In the genomic region with DNA sequence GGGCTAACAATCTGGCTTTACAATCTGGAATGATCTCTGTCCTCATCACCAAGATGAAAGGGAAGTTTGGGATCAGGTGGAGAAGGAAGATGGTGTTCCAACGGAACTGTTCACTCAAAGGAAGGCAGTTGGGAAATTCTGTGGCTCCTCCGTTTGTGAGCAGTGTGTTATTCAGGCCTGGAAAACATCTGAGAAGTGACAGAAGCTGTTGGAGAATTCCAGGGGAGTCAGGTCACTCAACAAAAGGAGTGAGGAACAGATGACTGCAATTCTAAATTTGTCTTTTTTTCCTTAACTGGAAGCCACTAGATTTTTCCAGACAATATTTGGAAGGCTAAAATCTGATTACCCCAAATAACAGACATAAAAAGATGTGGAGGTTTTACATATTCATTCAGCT, we compare ENCODE assay signal across 12 cellular contexts.
DNase-seq lines count a peak whose midpoint lies in the region; ATAC-seq and TF ChIP-seq lines count a peak whose summit lies in the region.
"Had no signal": no experiment of that assay in that cellular context is flagged by ENCODE, and none has a peak within 500 bp of the region (broad histone marks: within the 10 kb centered on the region; RNA-seq: fewer than 3 reads in every experiment).

No MANE protein-coding gene starts in this region.

- H2AFZ ChIP-seq in SK-N-SH (ENCODE audit: low read depth) (no peak overlapping the region), parathyroid adenoma (peak overlapping the region; percentile 22)

- H3K4me3 ChIP-seq in AG10803 (ENCODE audit: low read length) (no peak overlapping the region), SK-N-SH (ENCODE audit: low read depth in 2 of 2, low read length in 1 of 2) (no peak overlapping the region), foreskin fibroblast (ENCODE audit: low read depth in 1 of 2, low read length in 2 of 2) (no peak overlapping the region), parathyroid adenoma (ENCODE audit: low read depth, low read length) (no peak overlapping the region)

- ATAC-seq in HG03342 (IDR thresholded peaks at IDR 0.05; ENCODE audit: unreplicated experiment): no peak
- no peak for ATAC-seq in left colon
- no peak for ATAC-seq in GM18907 (IDR thresholded peaks at IDR 0.05; ENCODE audit: unreplicated experiment)
- ATAC-seq: PC-3 had no signal

- 33% methylated on average over 2 of the region's 2 CpGs for WGBS in SK-N-SH (ENCODE audit: low lambda C conversion rate)

- CTCF ChIA-PET in SK-N-SH (lab: Yijun Ruan, JAX): interaction anchor here (0.6 to 1.4 kb wide), 7 partner anchors 8 to 321 kb away, joined by 3 to 4 read pairs (median 3); no protein-coding TSS in a partner anchor

- H3K36me3 ChIP-seq in SK-N-SH (replicated peaks in 1 of 2; ENCODE audit: control insufficient read depth in 1 of 2, insufficient read depth in 2 of 2, low read length in 1 of 2): no peaks in the 10 kb centered on the region
- H3K36me3 ChIP-seq in parathyroid adenoma (ENCODE audit: control insufficient read depth, insufficient read depth, low read length): no peaks in the 10 kb centered on the region

- H3K9me3 ChIP-seq in SK-N-SH (no peaks in the 10 kb centered on the region), parathyroid adenoma (ENCODE audit: control insufficient read depth, low read length) (no peaks in the 10 kb centered on the region)

- H3K4me2 ChIP-seq in SK-N-SH: no peak overlapping the region
- H3K4me2 ChIP-seq in parathyroid adenoma (ENCODE audit: low read length): no peak overlapping the region

- H3F3A ChIP-seq in SK-N-SH (replicated peaks; ENCODE audit: insufficient read depth): peaks cover 6% of the 10 kb centered on the region

- no peak overlapping the region for H3K9ac ChIP-seq in SK-N-SH
- no peak overlapping the region for H3K9ac ChIP-seq in parathyroid adenoma

- H3K4me1 ChIP-seq in SK-N-SH (ENCODE audit: control insufficient read depth in 1 of 2, insufficient read depth in 2 of 2, low read depth in 1 of 2, low read length in 1 of 2) (no peaks in the 10 kb centered on the region; a peak in 1 of 4 replicates), parathyroid adenoma (no peaks in the 10 kb centered on the region)

- TF ChIP-seq RAD21 in SK-N-SH (IDR thresholded peaks at IDR 0.05; ENCODE audit: low read length): no peak

- no peaks in the 10 kb centered on the region for H4K20me1 ChIP-seq in SK-N-SH (ENCODE audit: insufficient read depth)

- in situ Hi-C loops in ACHN (cut with HindIII; ENCODE audit: low pct_ligation_motif_present, low pct_unique_long_range_greater_than_20kb, low sequenced_read_pairs): no loop called here

- POLR2A ChIA-PET in SK-N-SH (lab: Yijun Ruan, JAX): no interaction called here

- H3K27ac ChIP-seq in SK-N-SH (ENCODE audit: low read depth in 2 of 2, low read length in 1 of 2) (peak overlapping the region; percentile 24 to 58; a peak in 2 of 4 replicates), parathyroid adenoma (no peak overlapping the region)

- H3K79me2 ChIP-seq in SK-N-SH (ENCODE audit: insufficient read depth): no peaks in the 10 kb centered on the region
- H3K79me2 ChIP-seq in parathyroid adenoma: no peaks in the 10 kb centered on the region

- intact Hi-C loops in left colon (cut with DNase I, micrococcal nuclease): no loop called here

- DNase-seq in AG10803 (ENCODE audit: low read depth): peak; percentile 79
- no peak for DNase-seq in SK-N-SH
- peak; percentile 69 to 83 for DNase-seq in foreskin fibroblast
- no peak for DNase-seq in ACHN
- DNase-seq in left colon: no peak
- DNase-seq: AML-193, GDM1, mesendoderm, PC-3 had no signal

- H3K9me2 ChIP-seq in SK-N-SH: no peaks in the 10 kb centered on the region

- TF ChIP-seq EP300 in SK-N-SH (IDR thresholded peaks at IDR 0.05; ENCODE audit: borderline replicate concordance in 1 of 2, low read depth in 1 of 2, low read length in 1 of 2): peak in 1 of 2 experiments; percentile 65; a peak in 1 of 4 replicates

- TF ChIP-seq CTCF in AG10803 (conservative IDR thresholded peaks at IDR 0.05; ENCODE audit: low read length): no peak
- TF ChIP-seq CTCF in SK-N-SH (IDR thresholded peaks at IDR 0.05): no peak
- TF ChIP-seq CTCF in foreskin fibroblast (IDR thresholded peaks at IDR 0.05; ENCODE audit: low read depth, low read length): no peak
- TF ChIP-seq CTCF in parathyroid adenoma (IDR thresholded peaks at IDR 0.05): no peak

- H3K27me3 ChIP-seq in SK-N-SH (ENCODE audit: insufficient read depth) (no peaks in the 10 kb centered on the region), parathyroid adenoma (ENCODE audit: control insufficient read depth, insufficient read depth, low read length) (no peaks in the 10 kb centered on the region)

TF ChIP-seq in SK-N-SH, 30 proteins besides CTCF, POLR2A, EP300 and RAD21:
- no peak for TF ChIP-seq NRF1 (IDR thresholded peaks at IDR 0.05; ENCODE audit: low read depth, low read length)
- no peak for TF ChIP-seq FOXM1 (IDR thresholded peaks at IDR 0.05; ENCODE audit: low read depth)
- TF ChIP-seq, protein P1, sequence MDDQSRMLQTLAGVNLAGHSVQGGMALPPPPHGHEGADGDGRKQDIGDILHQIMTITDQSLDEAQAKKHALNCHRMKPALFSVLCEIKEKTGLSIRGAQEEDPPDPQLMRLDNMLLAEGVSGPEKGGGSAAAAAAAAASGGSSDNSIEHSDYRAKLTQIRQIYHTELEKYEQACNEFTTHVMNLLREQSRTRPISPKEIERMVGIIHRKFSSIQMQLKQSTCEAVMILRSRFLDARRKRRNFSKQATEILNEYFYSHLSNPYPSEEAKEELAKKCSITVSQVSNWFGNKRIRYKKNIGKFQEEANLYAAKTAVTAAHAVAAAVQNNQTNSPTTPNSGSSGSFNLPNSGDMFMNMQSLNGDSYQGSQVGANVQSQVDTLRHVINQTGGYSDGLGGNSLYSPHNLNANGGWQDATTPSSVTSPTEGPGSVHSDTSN (IDR thresholded peaks at IDR 0.05): peak; percentile 77
- TF ChIP-seq CHD2 (IDR thresholded peaks at IDR 0.05; ENCODE audit: low read length, partially characterized antibody): no peak
- TF ChIP-seq TCF12 (IDR thresholded peaks at IDR 0.05): peak; percentile 92
- TF ChIP-seq TAF1 (IDR thresholded peaks at IDR 0.05; ENCODE audit: borderline replicate concordance, low read depth, low read length): no peak
- TF ChIP-seq POLR2AphosphoS5 (IDR thresholded peaks at IDR 0.05; ENCODE audit: low read depth, low read length): no peak
- peak; percentile 61; the same call in 1 of the 2 replicates for TF ChIP-seq MEF2A (IDR thresholded peaks at IDR 0.05; ENCODE audit: borderline replicate concordance, low read depth)
- TF ChIP-seq, protein P2, sequence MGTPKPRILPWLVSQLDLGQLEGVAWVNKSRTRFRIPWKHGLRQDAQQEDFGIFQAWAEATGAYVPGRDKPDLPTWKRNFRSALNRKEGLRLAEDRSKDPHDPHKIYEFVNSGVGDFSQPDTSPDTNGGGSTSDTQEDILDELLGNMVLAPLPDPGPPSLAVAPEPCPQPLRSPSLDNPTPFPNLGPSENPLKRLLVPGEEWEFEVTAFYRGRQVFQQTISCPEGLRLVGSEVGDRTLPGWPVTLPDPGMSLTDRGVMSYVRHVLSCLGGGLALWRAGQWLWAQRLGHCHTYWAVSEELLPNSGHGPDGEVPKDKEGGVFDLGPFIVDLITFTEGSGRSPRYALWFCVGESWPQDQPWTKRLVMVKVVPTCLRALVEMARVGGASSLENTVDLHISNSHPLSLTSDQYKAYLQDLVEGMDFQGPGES (IDR thresholded peaks at IDR 0.05; ENCODE audit: low read depth, low read length): no peak
- TF ChIP-seq JUND (IDR thresholded peaks at IDR 0.05): peak; percentile 13; the same call in 1 of the 2 replicates
- peak; percentile 18; the same call in 1 of the 2 replicates for TF ChIP-seq NFIC (IDR thresholded peaks at IDR 0.05; ENCODE audit: borderline replicate concordance)

Comparison
In these comparisons a context has a peak if more than half of its experiments do, and no peak if none do; other contexts are left out.
1. DNase-seq: peak in AG10803 (single experiment) and foreskin fibroblast (2 of 2); none in SK-N-SH (single experiment), ACHN (single experiment) and left colon (0 of 2).